17 cellular contexts compared by ENCODE assay signal in the genomic region with DNA sequence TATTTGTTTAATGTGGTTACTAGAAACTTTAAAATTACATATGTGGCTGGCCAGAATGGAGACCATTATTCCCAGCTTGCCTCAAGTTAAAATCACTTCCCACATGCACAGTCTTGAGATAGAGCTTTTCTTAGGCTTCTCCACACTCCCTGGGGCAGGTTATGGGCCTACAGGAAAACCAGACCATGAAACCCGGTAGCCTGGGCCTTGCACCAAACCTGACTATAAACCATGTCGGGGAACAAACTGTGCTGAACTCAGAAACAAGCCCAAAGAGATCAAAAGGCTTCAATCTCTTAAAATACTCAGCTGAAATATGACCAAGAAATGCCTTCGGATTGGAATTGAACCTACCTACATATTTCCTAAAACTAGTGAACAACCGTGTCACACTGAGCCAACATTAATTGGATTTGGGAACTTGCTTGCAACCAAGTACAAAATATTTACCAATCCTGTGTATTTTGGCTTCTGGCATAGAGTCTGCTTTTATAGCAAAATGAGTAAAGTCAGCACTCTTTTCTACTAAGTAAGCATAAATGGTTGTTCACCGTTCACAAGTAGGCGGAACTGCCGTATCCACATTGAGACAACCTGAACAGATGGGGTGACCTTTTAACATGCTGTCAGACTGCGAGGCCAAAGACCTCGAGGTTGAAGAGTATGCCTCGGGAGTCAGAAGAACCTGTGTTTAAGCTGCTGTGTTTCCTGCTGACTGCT.
"Had no signal": no experiment of that assay in that cellular context is flagged by ENCODE, and none has a peak within 500 bp of the region (broad histone marks: within the 10 kb centered on the region; RNA-seq: fewer than 3 reads in every experiment).

No MANE protein-coding gene starts in this region.

- H3K27ac ChIP-seq: gastrocnemius medialis, heart left ventricle, neural progenitor cell, upper lobe of left lung had no signal

- H3K36me3 ChIP-seq: gastrocnemius medialis, heart left ventricle, neural progenitor cell, upper lobe of left lung had no signal

- H3K27me3 ChIP-seq: gastrocnemius medialis, heart left ventricle, neural progenitor cell, upper lobe of left lung had no signal

- DNase-seq: activated CD4-positive, alpha-beta T cell treated with anti-CD3 and anti-CD28 coated beads, Interleukin-2, amount 10 ng/mL, durations not matched to agents 24 days and 14 days; activated CD4-positive, CD25-positive, alpha-beta regulatory T cell; activated CD8-positive, alpha-beta memory T cell treated with anti-CD3 and anti-CD28 coated beads, Interleukin-2, amount 50 U/mL, for 4 hours; activated CD8-positive, alpha-beta T cell treated with anti-CD3 and anti-CD28 coated beads, Interleukin-2, amount 10 ng/mL, durations not matched to agents 7 days and 5 days; activated gamma-delta T cell treated with Interleukin-2 at 50 U/mL for 16 hours; activated T-cell treated with anti-CD3 and anti-CD28 coated beads, Interleukin-2, amount 50 U/mL, for 48 hours; endodermal cell; gastrocnemius medialis; heart left ventricle; left cardiac atrium; midbrain; retina; stimulated activated CD4-positive, alpha-beta T cell treated with anti-CD3 and anti-CD28 coated beads, Interleukin-2, amount 100 ng/mL, for 48 hours; upper lobe of left lung had no signal

- H3K9me3 ChIP-seq: gastrocnemius medialis, heart left ventricle, upper lobe of left lung had no signal

- H3K4me1 ChIP-seq: gastrocnemius medialis, heart left ventricle, upper lobe of left lung had no signal

- H3K4me3 ChIP-seq: gastrocnemius medialis, heart left ventricle, lung, neural progenitor cell, upper lobe of left lung had no signal

- ATAC-seq: activated CD8-positive, alpha-beta T cell treated with anti-CD3 and anti-CD28 coated beads, Interleukin-2, amount 10 ng/mL, durations not matched to agents 7 days and 5 days; gastrocnemius medialis; heart left ventricle; left cardiac atrium; stimulated activated memory B cell treated with anti-CD40 and anti-IgM and Interleukin-4, amounts not matched to agents 10 μg/mL and 1 μg/mL and 100 μg/mL, for 72 hours had no signal
